ENCODE assay signal across 1 cellular context in genomic region chr17:7281074-7281952, GRCh38.
TF ChIP-seq lines count a peak whose summit lies in the region.

Gene SLC2A4 (plus strand): TSS chr17:7281718. CDS start chr17:7281935, 217 bp downstream.

TF ChIP-seq in HepG2, 621 proteins besides CTCF, POLR2A, EP300 and RAD21 (continued from another document and continues in another):
- TF ChIP-seq, protein P1, sequence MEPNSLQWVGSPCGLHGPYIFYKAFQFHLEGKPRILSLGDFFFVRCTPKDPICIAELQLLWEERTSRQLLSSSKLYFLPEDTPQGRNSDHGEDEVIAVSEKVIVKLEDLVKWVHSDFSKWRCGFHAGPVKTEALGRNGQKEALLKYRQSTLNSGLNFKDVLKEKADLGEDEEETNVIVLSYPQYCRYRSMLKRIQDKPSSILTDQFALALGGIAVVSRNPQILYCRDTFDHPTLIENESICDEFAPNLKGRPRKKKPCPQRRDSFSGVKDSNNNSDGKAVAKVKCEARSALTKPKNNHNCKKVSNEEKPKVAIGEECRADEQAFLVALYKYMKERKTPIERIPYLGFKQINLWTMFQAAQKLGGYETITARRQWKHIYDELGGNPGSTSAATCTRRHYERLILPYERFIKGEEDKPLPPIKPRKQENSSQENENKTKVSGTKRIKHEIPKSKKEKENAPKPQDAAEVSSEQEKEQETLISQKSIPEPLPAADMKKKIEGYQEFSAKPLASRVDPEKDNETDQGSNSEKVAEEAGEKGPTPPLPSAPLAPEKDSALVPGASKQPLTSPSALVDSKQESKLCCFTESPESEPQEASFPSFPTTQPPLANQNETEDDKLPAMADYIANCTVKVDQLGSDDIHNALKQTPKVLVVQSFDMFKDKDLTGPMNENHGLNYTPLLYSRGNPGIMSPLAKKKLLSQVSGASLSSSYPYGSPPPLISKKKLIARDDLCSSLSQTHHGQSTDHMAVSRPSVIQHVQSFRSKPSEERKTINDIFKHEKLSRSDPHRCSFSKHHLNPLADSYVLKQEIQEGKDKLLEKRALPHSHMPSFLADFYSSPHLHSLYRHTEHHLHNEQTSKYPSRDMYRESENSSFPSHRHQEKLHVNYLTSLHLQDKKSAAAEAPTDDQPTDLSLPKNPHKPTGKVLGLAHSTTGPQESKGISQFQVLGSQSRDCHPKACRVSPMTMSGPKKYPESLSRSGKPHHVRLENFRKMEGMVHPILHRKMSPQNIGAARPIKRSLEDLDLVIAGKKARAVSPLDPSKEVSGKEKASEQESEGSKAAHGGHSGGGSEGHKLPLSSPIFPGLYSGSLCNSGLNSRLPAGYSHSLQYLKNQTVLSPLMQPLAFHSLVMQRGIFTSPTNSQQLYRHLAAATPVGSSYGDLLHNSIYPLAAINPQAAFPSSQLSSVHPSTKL (CRISPR knock-in tag; IDR thresholded peaks at IDR 0.05) = no peak
- TF ChIP-seq ZNF780A (CRISPR knock-in tag; IDR thresholded peaks at IDR 0.05) (no peak), ZNF605 (CRISPR knock-in tag; IDR thresholded peaks at IDR 0.05) (peak; percentile 53; the same call in 1 of the 2 replicates), ELF1 (CRISPR knock-in tag; IDR thresholded peaks at IDR 0.05) (no peak), KLF16 (CRISPR knock-in tag; IDR thresholded peaks at IDR 0.05) (no peak), ZFP36L2 (CRISPR knock-in tag; IDR thresholded peaks at IDR 0.05) (no peak), HHEX (CRISPR knock-in tag; IDR thresholded peaks at IDR 0.05) (no peak), TEAD3 (CRISPR knock-in tag; optimal IDR thresholded peaks at IDR 0.05; ENCODE audit: borderline replicate concordance) (no peak), ZNF136 (CRISPR knock-in tag; IDR thresholded peaks at IDR 0.05; ENCODE audit: low read depth) (no peak), ZNF160 (CRISPR knock-in tag; IDR thresholded peaks at IDR 0.05) (no peak), ZNF234 (CRISPR knock-in tag; conservative IDR thresholded peaks at IDR 0.05) (no peak), KIAA2018 (CRISPR knock-in tag; IDR thresholded peaks at IDR 0.05; ENCODE audit: borderline replicate concordance) (no peak), CREM (IDR thresholded peaks at IDR 0.05) (peak; percentile 50), CREM (CRISPR knock-in tag; IDR thresholded peaks at IDR 0.05) (no peak), SP2 (CRISPR knock-in tag; IDR thresholded peaks at IDR 0.05) (no peak), RELA (CRISPR knock-in tag; IDR thresholded peaks at IDR 0.05) (no peak), MXD4 (CRISPR knock-in tag; IDR thresholded peaks at IDR 0.05) (peak; percentile 64; the same call in 1 of the 2 replicates), ZNF33A (CRISPR knock-in tag; IDR thresholded peaks at IDR 0.05; ENCODE audit: borderline replicate concordance) (no peak), ZNF841 (CRISPR knock-in tag; IDR thresholded peaks at IDR 0.05; ENCODE audit: borderline replicate concordance) (no peak), ZNF12 (CRISPR knock-in tag; IDR thresholded peaks at IDR 0.05) (no peak), PCBP1 (IDR thresholded peaks at IDR 0.05; ENCODE audit: borderline replicate concordance, low read depth, low read length) (no peak), MBNL3 (CRISPR knock-in tag; conservative IDR thresholded peaks at IDR 0.05) (no peak), MTF1 (CRISPR knock-in tag; IDR thresholded peaks at IDR 0.05) (no peak), TOE1 (CRISPR knock-in tag; IDR thresholded peaks at IDR 0.05) (0 out of 2 replicates have a peak, but pooled peaks have one; percentile 1), BRD4 (CRISPR knock-in tag; IDR thresholded peaks at IDR 0.05) (no peak), ZNF746 (CRISPR knock-in tag; IDR thresholded peaks at IDR 0.05) (no peak), NFYC (CRISPR knock-in tag; IDR thresholded peaks at IDR 0.05) (peak; percentile 68), ZNF350 (CRISPR knock-in tag; IDR thresholded peaks at IDR 0.05; ENCODE audit: borderline replicate concordance, low read depth) (peak; percentile 58; the same call in 1 of the 2 replicates), TMF1 (CRISPR knock-in tag; IDR thresholded peaks at IDR 0.05; ENCODE audit: low read depth) (no peak), CREB3 (CRISPR knock-in tag; IDR thresholded peaks at IDR 0.05) (no peak), PAXIP1 (CRISPR knock-in tag; conservative IDR thresholded peaks at IDR 0.05) (no peak; the same call in 1 of the 2 replicates), BORCS8-MEF2B (CRISPR knock-in tag; IDR thresholded peaks at IDR 0.05) (0 out of 2 replicates have a peak, but pooled peaks have one; percentile 4), NR2F6 (IDR thresholded peaks at IDR 0.05) (no peak), NR2F6 (CRISPR knock-in tag; IDR thresholded peaks at IDR 0.05) (no peak; the same call in 1 of the 2 replicates), TFAP4 (IDR thresholded peaks at IDR 0.05; ENCODE audit: borderline replicate concordance, low read depth) (0 out of 2 replicates have a peak, but pooled peaks have one; percentile 8)
- TF ChIP-seq, protein P2, sequence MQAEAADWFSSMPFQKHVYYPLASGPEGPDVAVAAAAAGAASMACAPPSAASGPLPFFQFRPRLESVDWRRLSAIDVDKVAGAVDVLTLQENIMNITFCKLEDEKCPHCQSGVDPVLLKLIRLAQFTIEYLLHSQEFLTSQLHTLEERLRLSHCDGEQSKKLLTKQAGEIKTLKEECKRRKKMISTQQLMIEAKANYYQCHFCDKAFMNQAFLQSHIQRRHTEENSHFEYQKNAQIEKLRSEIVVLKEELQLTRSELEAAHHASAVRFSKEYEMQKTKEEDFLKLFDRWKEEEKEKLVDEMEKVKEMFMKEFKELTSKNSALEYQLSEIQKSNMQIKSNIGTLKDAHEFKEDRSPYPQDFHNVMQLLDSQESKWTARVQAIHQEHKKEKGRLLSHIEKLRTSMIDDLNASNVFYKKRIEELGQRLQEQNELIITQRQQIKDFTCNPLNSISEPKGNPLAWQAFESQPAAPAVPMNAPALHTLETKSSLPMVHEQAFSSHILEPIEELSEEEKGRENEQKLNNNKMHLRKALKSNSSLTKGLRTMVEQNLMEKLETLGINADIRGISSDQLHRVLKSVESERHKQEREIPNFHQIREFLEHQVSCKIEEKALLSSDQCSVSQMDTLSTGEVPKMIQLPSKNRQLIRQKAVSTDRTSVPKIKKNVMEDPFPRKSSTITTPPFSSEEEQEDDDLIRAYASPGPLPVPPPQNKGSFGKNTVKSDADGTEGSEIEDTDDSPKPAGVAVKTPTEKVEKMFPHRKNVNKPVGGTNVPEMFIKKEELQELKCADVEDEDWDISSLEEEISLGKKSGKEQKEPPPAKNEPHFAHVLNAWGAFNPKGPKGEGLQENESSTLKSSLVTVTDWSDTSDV (CRISPR knock-in tag; IDR thresholded peaks at IDR 0.05) = no peak
- TF ChIP-seq, protein P3, sequence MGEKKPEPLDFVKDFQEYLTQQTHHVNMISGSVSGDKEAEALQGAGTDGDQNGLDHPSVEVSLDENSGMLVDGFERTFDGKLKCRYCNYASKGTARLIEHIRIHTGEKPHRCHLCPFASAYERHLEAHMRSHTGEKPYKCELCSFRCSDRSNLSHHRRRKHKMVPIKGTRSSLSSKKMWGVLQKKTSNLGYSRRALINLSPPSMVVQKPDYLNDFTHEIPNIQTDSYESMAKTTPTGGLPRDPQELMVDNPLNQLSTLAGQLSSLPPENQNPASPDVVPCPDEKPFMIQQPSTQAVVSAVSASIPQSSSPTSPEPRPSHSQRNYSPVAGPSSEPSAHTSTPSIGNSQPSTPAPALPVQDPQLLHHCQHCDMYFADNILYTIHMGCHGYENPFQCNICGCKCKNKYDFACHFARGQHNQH (CRISPR knock-in tag; IDR thresholded peaks at IDR 0.05) = no peak
